ENCODE assay signal across 1 cellular context in genomic region chr10:24208661-24209420, GRCh38.
TF ChIP-seq lines count a peak whose summit lies in the region.

Gene KIAA1217 (plus strand): TSS chr10:24209138. CDS start chr10:24209194, 56 bp downstream.

TF ChIP-seq in HepG2, 621 proteins besides CTCF, POLR2A, EP300 and RAD21 (continued from another document):
- no peak for TF ChIP-seq ZNF746 (CRISPR knock-in tag; IDR thresholded peaks at IDR 0.05)
- TF ChIP-seq MTA1 (CRISPR knock-in tag; IDR thresholded peaks at IDR 0.05; ENCODE audit: borderline replicate concordance) = peak; percentile 69; the same call in 1 of the 2 replicates
- no peak for TF ChIP-seq HIVEP1 (CRISPR knock-in tag; IDR thresholded peaks at IDR 0.05)
TF ChIP-seq in HepG2: peak in this region for 56.
